In genomic region chr15:80003171-80003570, GRCh38 we compare ENCODE assay signal across 1 cellular context.
TF ChIP-seq lines count a peak whose summit lies in the region.

No MANE protein-coding gene starts in this region.

TF ChIP-seq in A549, 52 proteins besides CTCF, POLR2A, EP300 and RAD21 (continued from another document):
- no peak for TF ChIP-seq MYC (IDR thresholded peaks at IDR 0.05; ENCODE audit: borderline replicate concordance, low read length)
